Comparison of ENCODE assay signal across 1 cellular context in genomic region chr11:44912270-44912987, GRCh38.
TF ChIP-seq lines count a peak whose summit lies in the region.

No MANE protein-coding gene starts in this region.

TF ChIP-seq in SK-N-SH treated with all-trans-retinoic acid at 6 μM for 48 hours, 23 proteins besides CTCF, POLR2A, EP300 and RAD21 (continued from another document):
- TF ChIP-seq CSRNP3 (CRISPR knock-in tag; IDR thresholded peaks at IDR 0.05) (no peak), CSDC2 (CRISPR knock-in tag; IDR thresholded peaks at IDR 0.05) (no peak), OSR1 (CRISPR knock-in tag; IDR thresholded peaks at IDR 0.05) (no peak)
